Comparison of ENCODE assay signal across 10 cellular contexts in genomic region chr2:16626997-16627605, GRCh38. TPM values are rescaled to one million over a fixed set of nuclear protein-coding genes. Genes with fewer than 3 reads are reported as not detected.
DNase-seq lines count a peak whose midpoint lies in the region; TF ChIP-seq lines count a peak whose summit lies in the region.
"Had no signal": no experiment of that assay in that cellular context is flagged by ENCODE, and none has a peak within 500 bp of the region (broad histone marks: within the 10 kb centered on the region; RNA-seq: fewer than 3 reads in every experiment).

No MANE protein-coding gene starts in this region.

- peaks cover 72% of the 10 kb centered on the region for H3K27me3 Mint-ChIP-seq in Calu3 (ENCODE audit: unreplicated experiment)

- peak overlapping the region; percentile 13 to 40 for H3K18ac ChIP-seq in mesenchymal stem cell (ENCODE audit: low read depth in 1 of 2, low read length in 2 of 2)

- peaks cover 0 to 7% of the 10 kb centered on the region in 2 experiments for H3K27me3 ChIP-seq in mesenchymal stem cell (ENCODE audit: control insufficient read depth in 1 of 2, insufficient read depth in 1 of 2, low read length in 2 of 2)
- no peaks in the 10 kb centered on the region for H3K27me3 ChIP-seq in subcutaneous abdominal adipose tissue (ENCODE audit: control insufficient read depth in 5 of 5, insufficient read depth in 4 of 5, low read length in 5 of 5)

- peak overlapping the region; percentile 1 for H4K91ac ChIP-seq in mesenchymal stem cell (ENCODE audit: low read length)

- peak overlapping the region; percentile 85 for H2BK120ac ChIP-seq in mesenchymal stem cell (ENCODE audit: low read depth, low read length)

- no peak overlapping the region for H3K4me3 ChIP-seq in mesenchymal stem cell (ENCODE audit: insufficient read depth in 1 of 2, low read depth in 1 of 2, low read length in 2 of 2)
- no peak overlapping the region for H3K4me3 ChIP-seq in subcutaneous abdominal adipose tissue (ENCODE audit: low read depth in 1 of 5, low read length in 5 of 5)

- peaks cover 14% of the 10 kb centered on the region for H3K79me1 ChIP-seq in mesenchymal stem cell (replicated peaks; ENCODE audit: low read length, poor library complexity, severe bottlenecking)

- H3K23ac ChIP-seq in mesenchymal stem cell (ENCODE audit: low read length in 2 of 2) = no peak overlapping the region

- TF ChIP-seq CTCF in Calu3 (IDR thresholded peaks at IDR 0.05; ENCODE audit: unreplicated experiment) = no peak

- 89% methylated on average over 6 of the region's 6 CpGs for WGBS in mesenchymal stem cell

- H3K4me1 Mint-ChIP-seq in Calu3 (ENCODE audit: low read depth, unreplicated experiment) = peaks cover 11% of the 10 kb centered on the region

- peak overlapping the region in 1 of 2 experiments; percentile 7 for H2BK12ac ChIP-seq in mesenchymal stem cell (ENCODE audit: low read length in 2 of 2)

- H3K4me3 Mint-ChIP-seq in Calu3 (ENCODE audit: low read depth, unreplicated experiment) = no peak overlapping the region
- H3K4me3 Mint-ChIP-seq: CD4-positive, CD25-positive, alpha-beta regulatory T cell; WTC11 had no signal

- H3K36me3 Mint-ChIP-seq in Calu3 (ENCODE audit: insufficient read depth, unreplicated experiment) = no peaks in the 10 kb centered on the region
- H3K36me3 Mint-ChIP-seq: activated naive CD4-positive, alpha-beta T cell treated with anti-CD3 and anti-CD28 coated beads, Interleukin-2, amount 50 U/mL, for 72 hours; CD4-positive, CD25-positive, alpha-beta regulatory T cell; WTC11 had no signal

- H3K36me3 ChIP-seq in mesenchymal stem cell (ENCODE audit: control insufficient read depth in 1 of 2, insufficient read depth in 2 of 2, low read depth in 1 of 2, low read length in 2 of 2) (peaks cover 13 to 15% of the 10 kb centered on the region in 2 experiments), subcutaneous abdominal adipose tissue (ENCODE audit: control insufficient read depth in 5 of 5, insufficient read depth in 5 of 5, low read length in 5 of 5) (peaks cover 10 to 16% (median 12%) of the 10 kb centered on the region in 5 donors)

- intact Hi-C loops in Calu3 (cut with micrococcal nuclease; ENCODE audit: unreplicated experiment) = no loop called here

- H3K9ac ChIP-seq in mesenchymal stem cell (ENCODE audit: low read length) = peak overlapping the region; percentile 30
- peak overlapping the region in 2 of 5 donors; percentile 6 for H3K9ac ChIP-seq in subcutaneous abdominal adipose tissue (ENCODE audit: low read length in 5 of 5)

- H2BK5ac ChIP-seq in mesenchymal stem cell (ENCODE audit: low read depth, low read length, poor library complexity, severe bottlenecking) = peak overlapping the region; percentile 0

- no peak overlapping the region for H3K27ac Mint-ChIP-seq in Calu3 (ENCODE audit: unreplicated experiment)
- H3K27ac Mint-ChIP-seq: WTC11 had no signal

- H3K27ac ChIP-seq in angular gyrus (ENCODE audit: low read depth, low read length) (peak overlapping the region; percentile 49), mesenchymal stem cell (ENCODE audit: low read length, poor library complexity, severe bottlenecking) (peak overlapping the region; percentile 98), subcutaneous abdominal adipose tissue (ENCODE audit: low read depth, low read length) (peak overlapping the region; percentile 73)

- CTCF ChIA-PET in Calu3 (lab: Charles Lee) = interaction anchor here (0.6 kb wide), 1 partner anchor 641 kb away, joined by 3 read pairs; no protein-coding TSS in a partner anchor

- no peak overlapping the region for H3K4me2 ChIP-seq in mesenchymal stem cell (ENCODE audit: low read length, poor library complexity, severe bottlenecking)

- H4K8ac ChIP-seq in mesenchymal stem cell (ENCODE audit: low read length) = peak overlapping the region; percentile 57

- peak overlapping the region; percentile 75 for H2BK15ac ChIP-seq in mesenchymal stem cell (ENCODE audit: low read depth, poor library complexity, severe bottlenecking)

- peak overlapping the region; percentile 77 for H2AK5ac ChIP-seq in mesenchymal stem cell (ENCODE audit: low read length, severe bottlenecking)

- no peak overlapping the region for H2AFZ ChIP-seq in mesenchymal stem cell (ENCODE audit: low read depth, low read length)

- H3K14ac ChIP-seq in mesenchymal stem cell (ENCODE audit: low read length in 2 of 2) = no peak overlapping the region

- no peaks in the 10 kb centered on the region for H3K9me3 Mint-ChIP-seq in Calu3 (ENCODE audit: low read depth, unreplicated experiment)
- H3K9me3 Mint-ChIP-seq: activated naive CD4-positive, alpha-beta T cell treated with anti-CD3 and anti-CD28 coated beads, Interleukin-2, amount 50 U/mL, for 72 hours; WTC11 had no signal

- DNase-seq in NCI-H774 (lab: John Stamatoyannopoulos, UW) = peak; percentile 31
- DNase-seq in mesenchymal stem cell = no peak
- no peak for DNase-seq in Calu3
- DNase-seq in cerebellar cortex (ENCODE audit: low spot score) = no peak
- DNase-seq in NCI-H1105 treated with DMSO at 0.1 percent for 48 hours (lab: John Stamatoyannopoulos, UW) = no peak
- DNase-seq: CD4-positive, CD25-positive, alpha-beta regulatory T cell had no signal

- peaks cover 40% of the 10 kb centered on the region for H3K4me1 ChIP-seq in mesenchymal stem cell (ENCODE audit: control insufficient read depth, insufficient read depth, low read depth, low read length)
- peaks cover 16 to 88% (median 77%) of the 10 kb centered on the region in 5 donors for H3K4me1 ChIP-seq in subcutaneous abdominal adipose tissue (ENCODE audit: control insufficient read depth in 5 of 5, insufficient read depth in 5 of 5, low read length in 5 of 5)

- no peak overlapping the region for H3K4ac ChIP-seq in mesenchymal stem cell (ENCODE audit: low read depth in 1 of 2, low read length in 2 of 2)

- no TSS peak for BruUV-seq in Calu3 (replicated peaks; lab: Mats Ljungman, UMichigan)

- H3K9me3 ChIP-seq in mesenchymal stem cell (ENCODE audit: control insufficient read depth, low read length) (no peaks in the 10 kb centered on the region), subcutaneous abdominal adipose tissue (ENCODE audit: control insufficient read depth in 5 of 5, low read length in 5 of 5) (no peaks in the 10 kb centered on the region)

RNA-seq across cellular contexts. Expression of gene CYRIA, which starts 38.5 kb away (rescaled TPM):
- polyA plus RNA-seq in mesenchymal stem cell (2013, experiment 1 of 2) = 12.5 TPM
- 14.3 TPM for polyA plus RNA-seq in mesenchymal stem cell (2013, experiment 2 of 2)
- 0.19 and 0.22 TPM in 2 replicates for total RNA-seq in Calu3 (2022)
- total RNA-seq: CD4-positive, CD25-positive, alpha-beta regulatory T cell had no signal
